25 cellular contexts compared by ENCODE assay signal in the genomic region with DNA sequence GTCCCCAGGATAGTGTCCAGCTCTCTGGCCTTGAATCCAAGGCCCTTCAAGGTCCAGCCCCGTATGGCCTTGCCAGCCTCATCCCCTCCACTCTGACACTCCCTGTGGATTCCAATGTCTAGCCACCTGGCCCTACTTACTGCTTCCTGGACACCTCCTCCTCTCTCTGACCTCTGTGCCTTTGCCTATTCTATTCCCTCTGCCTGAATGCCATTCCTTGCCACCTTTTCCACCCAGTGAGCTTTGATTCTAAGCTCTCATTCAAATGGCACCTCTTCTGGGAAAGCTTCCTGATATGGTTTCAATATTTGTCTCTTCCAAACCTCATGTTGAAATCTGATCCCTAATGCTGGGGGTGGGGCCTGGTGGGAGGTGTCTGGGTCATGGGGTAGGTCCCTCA. TPM values are rescaled to one million over a fixed set of nuclear protein-coding genes. Genes with fewer than 3 reads are reported as not detected.
A peak's percentile ranks its signal among the peaks of the same experiment; 100 is the strongest.
DNase-seq lines count a peak whose midpoint lies in the region; ATAC-seq, FAIRE-seq and TF ChIP-seq lines count a peak whose summit lies in the region.
"Had no signal": no experiment of that assay in that cellular context is flagged by ENCODE, and none has a peak within 500 bp of the region (broad histone marks: within the 10 kb centered on the region; RNA-seq: fewer than 3 reads in every experiment).

No MANE protein-coding gene starts in this region.

- POLR2A ChIA-PET in HCT116 (lab: Charles Lee), result no interaction called here
- POLR2A ChIA-PET in K562 (lab: Yijun Ruan, JAX), result interaction anchor here (0.6 kb wide), 1 partner anchor 204 kb away, joined by 3 read pairs; no protein-coding TSS in a partner anchor

- H3K36me3 ChIP-seq in HCT116 (ENCODE audit: control insufficient read depth in 1 of 2, insufficient read depth in 2 of 2, low read length in 2 of 2) (no peaks in the 10 kb centered on the region), K562 (ENCODE audit: control insufficient read depth, insufficient read depth, low read length) (no peaks in the 10 kb centered on the region), trophoblast cell (ENCODE audit: control insufficient read depth in 1 of 2, insufficient read depth in 2 of 2, low read length in 2 of 2) (no peaks in the 10 kb centered on the region), smooth muscle cell (ENCODE audit: low read depth) (no peaks in the 10 kb centered on the region)
- H3K36me3 ChIP-seq: SJSA1 had no signal

- H2AFZ ChIP-seq in HCT116 (ENCODE audit: low read depth, low read length, poor library complexity, severe bottlenecking), result no peak overlapping the region
- no peak overlapping the region for H2AFZ ChIP-seq in K562 (ENCODE audit: low read depth, low read length)
- no peak overlapping the region for H2AFZ ChIP-seq in trophoblast cell (ENCODE audit: insufficient read depth, low read length, poor library complexity)
- no peak overlapping the region for H2AFZ ChIP-seq in smooth muscle cell (ENCODE audit: low read depth)
- H2AFZ ChIP-seq: PC-9 had no signal

- no peaks in the 10 kb centered on the region for H3F3A ChIP-seq in smooth muscle cell (ENCODE audit: low read depth)

- no peak overlapping the region for H4K8ac ChIP-seq in trophoblast cell (ENCODE audit: low read depth, low read length)

- RAD21 ChIA-PET in HCT116 (lab: Charles Lee; ENCODE audit: low non-redundant PET in 1 of 2, low total read pairs in 2 of 2, uncharacterized antibody in 2 of 2, unreplicated experiment in 2 of 2), result no interaction called here

- WGBS in K562 (ENCODE audit: insufficient coverage, low coverage, missing lambda C conversion rate), result 20% methylated on average over 1 of the region's 1 CpG
- WGBS in trophoblast cell (ENCODE audit: extremely low coverage, insufficient coverage, insufficient read length), result no CpG with 5 or more reads among the region's 1 CpG
- 92% methylated on average over 1 of the region's 1 CpG for WGBS in smooth muscle cell (ENCODE audit: low lambda C conversion rate)

- no peak overlapping the region for H2AK5ac ChIP-seq in trophoblast cell (ENCODE audit: low read length)

- ATAC-seq in HCT116 (no peak), K562 (peak; percentile 38; the same call in 1 of the 3 replicates)
- ATAC-seq: A549, GM12878, Right ventricle myocardium inferior had no signal

- H3K4me1 ChIP-seq in HCT116 (ENCODE audit: control insufficient read depth in 1 of 2, insufficient read depth in 2 of 2, low read length in 2 of 2), result peaks cover 3 to 8% of the 10 kb centered on the region in 2 experiments; a peak in 3 of 4 replicates
- peaks cover 4 to 45% of the 10 kb centered on the region in 2 experiments; a peak in 4 of 5 replicates for H3K4me1 ChIP-seq in K562 (replicated peaks in 1 of 2; ENCODE audit: control insufficient read depth in 2 of 2, insufficient read depth in 2 of 2, low read length in 2 of 2)
- H3K4me1 ChIP-seq in trophoblast cell (ENCODE audit: control insufficient read depth in 1 of 2, insufficient read depth in 2 of 2, low read length in 2 of 2), result no peaks in the 10 kb centered on the region
- no peaks in the 10 kb centered on the region for H3K4me1 ChIP-seq in smooth muscle cell (ENCODE audit: low read depth)
- H3K4me1 ChIP-seq: A549, Caco-2, SJSA1 had no signal

- FAIRE-seq in K562 (lab: Jason Lieb, UNC), result no peak
- FAIRE-seq: A549, GM12878 had no signal

- no peak overlapping the region for H2BK5ac ChIP-seq in trophoblast cell (ENCODE audit: low read depth, low read length, poor library complexity)

- H3K18ac ChIP-seq in trophoblast cell (ENCODE audit: low read length), result no peak overlapping the region

- H3K4me2 ChIP-seq in HCT116 (ENCODE audit: low read length), result peak overlapping the region; percentile 3; the same call in 1 of the 2 replicates
- H3K4me2 ChIP-seq in K562 (ENCODE audit: insufficient read depth, low read length), result no peak overlapping the region
- no peak overlapping the region for H3K4me2 ChIP-seq in trophoblast cell (ENCODE audit: low read length)
- no peak overlapping the region for H3K4me2 ChIP-seq in smooth muscle cell
- H3K4me2 ChIP-seq: A549, KMS-11, PC-9 had no signal

- H3K27me3 ChIP-seq in HCT116 (ENCODE audit: insufficient read depth, low read length) (no peaks in the 10 kb centered on the region), K562 (ENCODE audit: control insufficient read depth in 2 of 2, insufficient read depth in 2 of 2, low read length in 2 of 2) (peaks cover 0 to 4% of the 10 kb centered on the region in 2 experiments; a peak in 1 of 5 replicates), trophoblast cell (ENCODE audit: insufficient read depth, low read length) (no peaks in the 10 kb centered on the region), smooth muscle cell (ENCODE audit: low read depth) (no peaks in the 10 kb centered on the region)
- H3K27me3 ChIP-seq: SJSA1 had no signal

- CTCF ChIA-PET in HCT116 (lab: Charles Lee), result interaction anchor here (0.9 kb wide), 1 partner anchor 10 kb away, joined by 3 read pairs; no protein-coding TSS in a partner anchor
- CTCF ChIA-PET in K562 (lab: Yijun Ruan, JAX; ENCODE audit: low intra/inter-chr PET ratio), result no interaction called here

- no peak overlapping the region for H2BK120ac ChIP-seq in trophoblast cell (ENCODE audit: insufficient read depth, low read length, poor library complexity)

- BruUV-seq in HCT116 (replicated peaks; lab: Mats Ljungman, UMichigan), result no TSS peak
- no TSS peak for BruUV-seq in K562 (replicated peaks; lab: Mats Ljungman, UMichigan)

- DNase-seq in HCT116 (ENCODE audit: low read depth, low spot score) (no peak), OCI-M1 (lab: John Stamatoyannopoulos, UW) (peak; percentile 35), K562 (ENCODE audit: extremely low read depth in 1 of 4, low spot score in 3 of 4) (peak in 1 of 4 experiments; percentile 30), trophoblast cell (no peak), SK-N-DZ (ENCODE audit: low spot score) (no peak), AG08395 (ENCODE audit: low spot score) (no peak), smooth muscle cell (lab: John Stamatoyannopoulos, UW; ENCODE audit: unreplicated experiment) (no peak)
- DNase-seq: C1 segment of cervical spinal cord; Caco-2; CD4-positive, alpha-beta memory T cell; DMS 273 treated with DMSO at 0.1 percent for 48 hours; DMS79; EL; GDM1; MM.1S; NCI-H2081; NCI-H345; NCI-H510A treated with DMSO at 0.1 percent for 48 hours; NCI-H774; PC-9 had no signal

- H3K9me2 ChIP-seq in HCT116 (ENCODE audit: insufficient read depth), result no peaks in the 10 kb centered on the region

- TF ChIP-seq CTCF in HCT116 (IDR thresholded peaks at IDR 0.05 in 2 of 3, conservative IDR thresholded peaks at IDR 0.05 in 1 of 3; ENCODE audit: borderline replicate concordance in 1 of 3, insufficient read depth in 1 of 3, low read depth in 2 of 3, low read length in 2 of 3), result no peak
- no peak for TF ChIP-seq CTCF in K562 (IDR thresholded peaks at IDR 0.05 in 2 of 3, conservative IDR thresholded peaks at IDR 0.05 in 1 of 3; ENCODE audit: insufficient read depth in 2 of 3, low read depth in 1 of 3, low read length in 3 of 3)
- TF ChIP-seq CTCF in smooth muscle cell (IDR thresholded peaks at IDR 0.05; ENCODE audit: borderline replicate concordance, insufficient read depth, poor library complexity, severe bottlenecking), result no peak

- no peak for TF ChIP-seq EP300 in K562 (IDR thresholded peaks at IDR 0.05; ENCODE audit: low read length)

- H3K23ac ChIP-seq in trophoblast cell (ENCODE audit: low read length), result no peak overlapping the region

- in situ Hi-C loops in K562 (cut with MboI), result no loop called here

- H4K91ac ChIP-seq in trophoblast cell (ENCODE audit: low read depth, low read length), result no peak overlapping the region

- H3K9ac ChIP-seq in HCT116 (ENCODE audit: low read length) (no peak overlapping the region), K562 (ENCODE audit: insufficient read depth in 1 of 2, low read depth in 2 of 2, low read length in 2 of 2) (no peak overlapping the region), trophoblast cell (ENCODE audit: low read length) (no peak overlapping the region), smooth muscle cell (ENCODE audit: low read depth) (no peak overlapping the region)
- H3K9ac ChIP-seq: KMS-11 had no signal

- no peak overlapping the region for H3K4me3 ChIP-seq in HCT116 (replicated peaks in 1 of 2; ENCODE audit: low read depth in 1 of 2, low read length in 2 of 2)
- no peak overlapping the region for H3K4me3 ChIP-seq in K562
- peak overlapping the region; percentile 13 for H3K4me3 ChIP-seq in trophoblast cell (ENCODE audit: low read depth, low read length)
- no peak overlapping the region for H3K4me3 ChIP-seq in smooth muscle cell
- H3K4me3 ChIP-seq: A549, GM12878, PC-9, SJSA1 had no signal

- H3K14ac ChIP-seq in trophoblast cell (ENCODE audit: low read length), result no peak overlapping the region

- TF ChIP-seq POLR2A in HCT116 (IDR thresholded peaks at IDR 0.05; ENCODE audit: borderline replicate concordance, extremely low read depth, insufficient read depth, insufficient read length) (no peak), K562 (conservative IDR thresholded peaks at IDR 0.05) (no peak)

- H4K12ac ChIP-seq in trophoblast cell (ENCODE audit: low read depth, low read length), result no peak overlapping the region

- no peak for TF ChIP-seq RAD21 in HCT116 (IDR thresholded peaks at IDR 0.05; ENCODE audit: low read depth)
- no peak for TF ChIP-seq RAD21 in K562 (CRISPR knock-in tag; conservative IDR thresholded peaks at IDR 0.05 in 1 of 2, IDR thresholded peaks at IDR 0.05 in 1 of 2)

- H3K79me1 ChIP-seq in trophoblast cell (ENCODE audit: low read length), result no peaks in the 10 kb centered on the region

- H2BK12ac ChIP-seq in trophoblast cell (ENCODE audit: low read length), result no peak overlapping the region

- H3K79me2 ChIP-seq in HCT116 (ENCODE audit: insufficient read depth, low read length), result no peaks in the 10 kb centered on the region
- H3K79me2 ChIP-seq in K562 (ENCODE audit: control insufficient read depth, insufficient read depth, low read length), result no peaks in the 10 kb centered on the region
- H3K79me2 ChIP-seq in trophoblast cell (ENCODE audit: control insufficient read depth, insufficient read depth, low read length, poor library complexity), result no peaks in the 10 kb centered on the region
- no peaks in the 10 kb centered on the region for H3K79me2 ChIP-seq in smooth muscle cell (ENCODE audit: low read depth)

- intact Hi-C loops in HCT116 (cut with micrococcal nuclease), result no loop called here
- intact Hi-C loops in K562 (cut with micrococcal nuclease), result no loop called here

- H4K20me1 ChIP-seq in HCT116 (ENCODE audit: insufficient read depth) (no peaks in the 10 kb centered on the region), K562 (replicated peaks; ENCODE audit: control insufficient read depth, insufficient read depth, low read length) (no peaks in the 10 kb centered on the region), smooth muscle cell (ENCODE audit: low read depth) (no peaks in the 10 kb centered on the region)

- H3K9me1 ChIP-seq in K562 (ENCODE audit: control insufficient read depth, insufficient read depth, low read length), result no peaks in the 10 kb centered on the region

- no peak overlapping the region; the same call in 1 of the 2 replicates for H3K27ac ChIP-seq in HCT116 (ENCODE audit: low read depth, low read length)
- no peak overlapping the region for H3K27ac ChIP-seq in K562 (ENCODE audit: extremely low read depth, low read depth, low read length)
- H3K27ac ChIP-seq in trophoblast cell (ENCODE audit: low read depth, low read length), result no peak overlapping the region
- H3K27ac ChIP-seq in smooth muscle cell (ENCODE audit: low read depth), result no peak overlapping the region
- H3K27ac ChIP-seq: A549, KMS-11, PC-9, SJSA1 had no signal

- no peak overlapping the region for H3K4ac ChIP-seq in trophoblast cell (ENCODE audit: low read depth, low read length)

- H3K9me3 ChIP-seq in HCT116 (ENCODE audit: control insufficient read depth in 1 of 2, insufficient read depth in 1 of 2, low read depth in 1 of 2, low read length in 2 of 2), result no peaks in the 10 kb centered on the region
- H3K9me3 ChIP-seq in K562 (replicated peaks; ENCODE audit: control insufficient read depth, insufficient read depth, low read depth, low read length), result no peaks in the 10 kb centered on the region
- peaks cover 8% of the 10 kb centered on the region for H3K9me3 ChIP-seq in trophoblast cell (ENCODE audit: insufficient read depth, low read depth, low read length)
- H3K9me3 ChIP-seq in smooth muscle cell (replicated peaks; ENCODE audit: low read depth), result no peaks in the 10 kb centered on the region
- H3K9me3 ChIP-seq: A549, Caco-2, SJSA1 had no signal

RNA-seq across cellular contexts. Expression of a gene that starts 31.9 kb away (rescaled TPM):
- total RNA-seq in HCT116 (2021; ENCODE audit: unreplicated experiment) (100 TPM), K562 (2014; rRNA removed) (110 and 158 TPM in 2 replicates), K562 (2014; rRNA removed; fragmentation: Illumina TruSeq; extraction: Trizol) (15.6 and 19.4 TPM in 2 replicates), K562 (2015; rRNA removed; fragmentation: Illumina TruSeq; extraction: Trizol) (43.0 and 46.7 TPM in 2 replicates), K562 (2021) (125 and 128 TPM in 2 replicates), smooth muscle cell (19.1 and 23.5 TPM in 2 replicates)
- polyA plus RNA-seq in HCT116 (2012), result 69.1 and 73.8 TPM in 2 replicates
- total RNA-seq in K562 (2011; cell fraction: chromatin; rRNA removed; ENCODE audit: low replicate concordance), result 25.0 and 72.9 TPM in 2 replicates
- 53.6 and 60.0 TPM in 2 replicates for total RNA-seq in K562 (2011; cell fraction: nucleolus; rRNA removed)
- total RNA-seq in K562 (2011; cell fraction: nucleoplasm; rRNA removed), result 38.6 and 40.0 TPM in 2 replicates
- polyA plus RNA-seq in K562 (2011; rRNA removed) (34.1 and 51.4 TPM in 2 replicates), K562 (2014; fragmentation: Illumina TruSeq; extraction: Trizol) (70.4 and 136 TPM in 2 replicates), K562 (2014; fragmentation: Nextera tagmentation; extraction: Ambion mirVana) (1 to 10 TPM; 1.3 to 1.6 TPM), K562 (2014; rRNA removed) (75.2 and 82.3 TPM in 2 replicates), smooth muscle cell (31.6 and 39.1 TPM in 2 replicates)
- 41.6 and 126 TPM in 2 replicates for polyA plus RNA-seq in K562 (2011; cell fraction: cytosol; rRNA removed)
- 57.2 and 116 TPM in 2 replicates for polyA plus RNA-seq in K562 (2011; cell fraction: nucleus; rRNA removed)
- polyA plus RNA-seq in K562 (2012), result 74.1 and 75.9 TPM in 2 replicates
- 18.4 and 27.6 TPM in 2 replicates for polyA minus RNA-seq in K562 (2011; rRNA and poly(A)+ RNA removed)
- 57.8 and 61.9 TPM in 2 replicates for polyA minus RNA-seq in K562 (2011; cell fraction: cytosol; rRNA and poly(A)+ RNA removed)
- polyA minus RNA-seq in K562 (2011; cell fraction: nucleus; rRNA and poly(A)+ RNA removed), result 24.0 and 25.8 TPM in 2 replicates
- polyA plus RNA-seq in trophoblast cell (2013), result 20.0 and 21.1 TPM in 2 replicates
- 56.9 and 61.0 TPM in 2 replicates for polyA plus RNA-seq in SK-N-DZ (2014; cell fraction: cytosol; rRNA removed)
- 52.4 and 60.6 TPM in 2 replicates for polyA plus RNA-seq in SK-N-DZ (2014; cell fraction: nucleus; rRNA removed)
